Comparison of ENCODE assay signal across 8 cellular contexts in genomic region chr14:75985618-75986438, GRCh38. TPM values are rescaled to one million over a fixed set of nuclear protein-coding genes. Genes with fewer than 3 reads are reported as not detected.
DNase-seq lines count a peak whose midpoint lies in the region; ATAC-seq and TF ChIP-seq lines count a peak whose summit lies in the region.

Gene IFT43 (plus strand): TSS chr14:75985763. CDS start chr14:75985787, 24 bp downstream.

- H3K9me3 ChIP-seq in DND-41 (ENCODE audit: insufficient read depth, low read length, severe bottlenecking) (no peaks in the 10 kb centered on the region), GM23248 (ENCODE audit: low read depth) (no peaks in the 10 kb centered on the region), SJSA1 (replicated peaks) (no peaks in the 10 kb centered on the region), neuron (ENCODE audit: low read length) (no peaks in the 10 kb centered on the region)

- 0 out of 2 replicates have a peak, but pooled peaks cover 5% of the 10 kb centered on the region for H3F3A ChIP-seq in GM23248 (ENCODE audit: insufficient read depth)

- peak within 1 kb of the TSS; percentile 69 for H3K9ac ChIP-seq in DND-41 (ENCODE audit: low read depth, low read length)
- peak within 1 kb of the TSS; percentile 97 for H3K9ac ChIP-seq in GM23248

- TF ChIP-seq CTCF in DND-41 (IDR thresholded peaks at IDR 0.05; ENCODE audit: borderline replicate concordance, extremely low read depth, low read length, poor library complexity, severe bottlenecking) (no peak), LNCaP clone FGC (IDR thresholded peaks at IDR 0.05; ENCODE audit: control insufficient read depth, extremely low read depth, insufficient read depth) (no peak)

- H3K4me2 ChIP-seq in DND-41 (ENCODE audit: insufficient read depth, low read length) (peak within 1 kb of the TSS; percentile 96), GM23248 (ENCODE audit: unreplicated experiment) (peak within 1 kb of the TSS; percentile 93)

- H3K27ac ChIP-seq in DND-41 (ENCODE audit: low read length) (peak within 1 kb of the TSS; percentile 48; the same call in 1 of the 2 replicates), GM23248 (peak within 1 kb of the TSS; percentile 77), SJSA1 (peak within 1 kb of the TSS; percentile 36)

- peak within 1 kb of the TSS; percentile 87 to 90 for H3K4me3 ChIP-seq in DND-41 (ENCODE audit: low read depth in 1 of 2, low read length in 2 of 2)
- H3K4me3 ChIP-seq in GM23248: peak within 1 kb of the TSS; percentile 99
- H3K4me3 ChIP-seq in LNCaP clone FGC (ENCODE audit: low read depth, low read length): peak within 1 kb of the TSS; percentile 91
- peak within 1 kb of the TSS; percentile 80 for H3K4me3 ChIP-seq in SJSA1
- H3K4me3 ChIP-seq in neuron (ENCODE audit: low read length): peak within 1 kb of the TSS; percentile 99

- in situ Hi-C loops in GM23248 (cut with MboI): loop anchor here (10.0 kb wide), 1 partner anchor 271 kb away; no protein-coding TSS in a partner anchor

- no peaks in the 10 kb centered on the region for H3K9me2 ChIP-seq in GM23248 (ENCODE audit: insufficient read depth)

- DNase-seq in DND-41: peak; percentile 84
- peak; percentile 93 for DNase-seq in GM23248
- peak; percentile 19 for DNase-seq in LNCaP clone FGC (ENCODE audit: low read depth)
- DNase-seq in SJSA1 (ENCODE audit: low read depth in 1 of 2, low spot score in 2 of 2): peak; percentile 66 to 83
- peak; percentile 58 to 85 (median 76) for DNase-seq in activated naive CD4-positive, alpha-beta T cell (lab: John Stamatoyannopoulos, UW)
- DNase-seq in foreskin melanocyte: peak; percentile 69
- DNase-seq in stromal cell of bone marrow (ENCODE audit: low read depth): peak; percentile 76

- peak; percentile 70 for ATAC-seq in DND-41 (ENCODE audit: insufficient read depth, low read depth)

- H2AFZ ChIP-seq in DND-41 (ENCODE audit: low read depth, low read length): peak within 1 kb of the TSS; percentile 89
- peak within 1 kb of the TSS; percentile 81 for H2AFZ ChIP-seq in GM23248
- H2AFZ ChIP-seq in neuron (ENCODE audit: low read depth, low read length): peak within 1 kb of the TSS; percentile 94

- peaks cover 31% of the 10 kb centered on the region for H3K4me1 ChIP-seq in DND-41 (ENCODE audit: insufficient read depth, low read length)
- H3K4me1 ChIP-seq in GM23248 (ENCODE audit: insufficient read depth): peaks cover 22% of the 10 kb centered on the region
- peaks cover 13% of the 10 kb centered on the region for H3K4me1 ChIP-seq in SJSA1 (replicated peaks)
- peaks cover 21% of the 10 kb centered on the region for H3K4me1 ChIP-seq in neuron (ENCODE audit: insufficient read depth, low read length)

- no peaks in the 10 kb centered on the region for H4K20me1 ChIP-seq in DND-41 (ENCODE audit: insufficient read depth, low read length)
- H4K20me1 ChIP-seq in GM23248 (ENCODE audit: insufficient read depth): no peaks in the 10 kb centered on the region

- H3K27me3 ChIP-seq in DND-41 (ENCODE audit: insufficient read depth, low read length, poor library complexity) (peaks cover 4% of the 10 kb centered on the region), GM23248 (replicated peaks; ENCODE audit: insufficient read depth) (no peaks in the 10 kb centered on the region), SJSA1 (replicated peaks) (peaks cover 11% of the 10 kb centered on the region), neuron (ENCODE audit: insufficient read depth, low read length) (peaks cover 2% of the 10 kb centered on the region)

- 0 out of 2 replicates have a peak, but pooled peaks cover 2% of the 10 kb centered on the region for H3K79me2 ChIP-seq in DND-41 (ENCODE audit: insufficient read depth, low read length)
- H3K79me2 ChIP-seq in GM23248 (ENCODE audit: insufficient read depth): peaks cover 21% of the 10 kb centered on the region

- no peaks in the 10 kb centered on the region for H3K36me3 ChIP-seq in DND-41 (ENCODE audit: insufficient read depth, low read length)
- no peaks in the 10 kb centered on the region for H3K36me3 ChIP-seq in GM23248 (ENCODE audit: low read depth)
- no peaks in the 10 kb centered on the region for H3K36me3 ChIP-seq in SJSA1
- H3K36me3 ChIP-seq in neuron (ENCODE audit: insufficient read depth, low read length): peaks cover 20% of the 10 kb centered on the region

- 0 to 1% methylated on average over 42 to 52 of the region's 52 CpGs for WGBS in GM23248 (ENCODE audit: low coverage in 1 of 2, low lambda C conversion rate in 2 of 2, missing lambda C conversion rate in 2 of 2), 2 experiments

RNA-seq across cellular contexts. Expression of gene IFT43, which starts in this region (rescaled TPM):
- 40.5 and 41.4 TPM in 2 replicates for total RNA-seq in GM23248 (2014; rRNA removed; shearing (Covaris generic))
- polyA plus RNA-seq in GM23248 (2016; fragmentation: Nextera tagmentation; extraction: Ambion mirVana): 67.9 and 74.1 TPM in 2 replicates
- 10.2 and 20.5 TPM in 2 replicates for total RNA-seq in SJSA1 (2014; rRNA removed; shearing (Covaris generic))

Comparison
In these comparisons a context has a peak if more than half of its experiments do, and no peak if none do; other contexts are left out.
1. Peak in every context shown above with its lines: DNase-seq, ATAC-seq, H3K4me3 ChIP-seq and H3K27ac ChIP-seq.
2. DNase-seq: peak in every context shown above with its lines; median percentile 93 in GM23248; 84 in DND-41; 76 in activated naive CD4-positive, alpha-beta T cell; 76 in stromal cell of bone marrow; 74 in SJSA1; 69 in foreskin melanocyte; 19 in LNCaP clone FGC.